1 cellular context compared by ENCODE assay signal in genomic region chr16:50699345-50700159, GRCh38.
TF ChIP-seq lines count a peak whose summit lies in the region.

No MANE protein-coding gene starts in this region.

TF ChIP-seq in K562, 482 proteins besides CTCF, POLR2A, EP300 and RAD21 (continues in another document):
- TF ChIP-seq ZC3H8 (IDR thresholded peaks at IDR 0.05) (no peak), RNF219 (CRISPR knock-in tag; IDR thresholded peaks at IDR 0.05) (no peak), MAX (CRISPR knock-in tag; IDR thresholded peaks at IDR 0.05) (no peak), RBM17 (IDR thresholded peaks at IDR 0.05; ENCODE audit: borderline replicate concordance, low read depth, low read length) (no peak), ZFPM2 (CRISPR knock-in tag; IDR thresholded peaks at IDR 0.05) (no peak), GABPB2 (CRISPR knock-in tag; conservative IDR thresholded peaks at IDR 0.05) (no peak), STAG1 (CRISPR knock-in tag; IDR thresholded peaks at IDR 0.05; ENCODE audit: borderline replicate concordance) (no peak), CCNT2 (IDR thresholded peaks at IDR 0.05; ENCODE audit: borderline replicate concordance, extremely low read depth, insufficient read length, low read depth, low read length) (no peak), ATF7 (IDR thresholded peaks at IDR 0.05) (peak; percentile 54; the same call in 1 of the 2 replicates), MLLT1 (IDR thresholded peaks at IDR 0.05) (no peak), GMEB1 (CRISPR knock-in tag; IDR thresholded peaks at IDR 0.05) (no peak), GATAD2B (IDR thresholded peaks at IDR 0.05; ENCODE audit: borderline replicate concordance) (no peak), TCF3 (CRISPR knock-in tag; IDR thresholded peaks at IDR 0.05) (no peak), SOX6 (IDR thresholded peaks at IDR 0.05) (0 out of 2 replicates have a peak, but pooled peaks have one; percentile 17), ZNF695 (CRISPR knock-in tag; IDR thresholded peaks at IDR 0.05) (no peak), E2F3 (CRISPR knock-in tag; IDR thresholded peaks at IDR 0.05) (no peak), ZNF121 (CRISPR knock-in tag; conservative IDR thresholded peaks at IDR 0.05) (no peak), ZNF174 (CRISPR knock-in tag; IDR thresholded peaks at IDR 0.05) (no peak), SMAD1 (IDR thresholded peaks at IDR 0.05; ENCODE audit: low read depth, low read length, partially characterized antibody) (no peak), JUN (IDR thresholded peaks at IDR 0.05; ENCODE audit: borderline replicate concordance, low read depth, low read length) (peak; percentile 13; the same call in 1 of the 2 replicates), JUN (CRISPR knock-in tag; IDR thresholded peaks at IDR 0.05; ENCODE audit: borderline replicate concordance) (no peak), POLR2B (IDR thresholded peaks at IDR 0.05; ENCODE audit: low read depth, partially characterized antibody) (no peak), MEF2A (IDR thresholded peaks at IDR 0.05; ENCODE audit: control insufficient read depth, low read depth, low read length) (no peak), TGIF2 (CRISPR knock-in tag; IDR thresholded peaks at IDR 0.05) (no peak), ZEB2 (IDR thresholded peaks at IDR 0.05) (peak; percentile 24; the same call in 1 of the 2 replicates), NR2C1 (IDR thresholded peaks at IDR 0.05) (no peak), NR2C1 (tag; IDR thresholded peaks at IDR 0.05) (no peak), SP2 (IDR thresholded peaks at IDR 0.05; ENCODE audit: extremely low read depth, low read depth, low read length, poor library complexity, severe bottlenecking) (no peak), POLR2G (IDR thresholded peaks at IDR 0.05; ENCODE audit: low read depth, low read length) (no peak), ZNF780A (CRISPR knock-in tag; IDR thresholded peaks at IDR 0.05) (no peak), ZNF280B (CRISPR knock-in tag; IDR thresholded peaks at IDR 0.05) (no peak), CLOCK (CRISPR knock-in tag; IDR thresholded peaks at IDR 0.05; ENCODE audit: borderline replicate concordance) (no peak), ZNF184 (CRISPR knock-in tag; IDR thresholded peaks at IDR 0.05) (no peak), BACH1 (tag; IDR thresholded peaks at IDR 0.05) (peak; percentile 45; the same call in 1 of the 2 replicates), MGA (IDR thresholded peaks at IDR 0.05) (peak; percentile 96), MLX (CRISPR knock-in tag; conservative IDR thresholded peaks at IDR 0.05) (no peak), TRIM24 (IDR thresholded peaks at IDR 0.05) (peak in 1 of 2 experiments; percentile 50; a peak in 1 of 4 replicates), TFAP4 (CRISPR knock-in tag; IDR thresholded peaks at IDR 0.05; ENCODE audit: borderline replicate concordance) (no peak), NR2F6 (CRISPR knock-in tag; IDR thresholded peaks at IDR 0.05) (no peak)
